ENCODE assay signal across 11 cellular contexts in genomic region chr20:50415031-50415515, GRCh38.
DNase-seq lines count a peak whose midpoint lies in the region; ATAC-seq and TF ChIP-seq lines count a peak whose summit lies in the region.
"Had no signal": no experiment of that assay in that cellular context is flagged by ENCODE, and none has a peak within 500 bp of the region (broad histone marks: within the 10 kb centered on the region; RNA-seq: fewer than 3 reads in every experiment).

No MANE protein-coding gene starts in this region.

- no peak for DNase-seq in GM23338 (ENCODE audit: low spot score)
- no peak for DNase-seq in MCF 10A (ENCODE audit: unreplicated experiment)
- DNase-seq in left lung, result peak in 1 of 2 donors; percentile 68
- DNase-seq in spleen, result no peak
- no peak for DNase-seq in cerebellum (ENCODE audit: low spot score)
- no peak for DNase-seq in lower leg skin (ENCODE audit: low spot score in 2 of 2)
- DNase-seq: activated CD4-positive, alpha-beta T cell treated with anti-CD3 and anti-CD28 coated beads, Interleukin-2, amount 50 U/mL, for 4 hours; NCI-H187 treated with DMSO at 0.1 percent for 48 hours had no signal

- H4K20me1 ChIP-seq in GM23338 (replicated peaks; ENCODE audit: insufficient read depth), result no peaks in the 10 kb centered on the region

- H3K9me3 ChIP-seq in left lung (peaks cover 0 to 2% of the 10 kb centered on the region in 2 donors), spleen (peaks cover 0 to 14% (median 0%) of the 10 kb centered on the region in 8 donors)

- no peak overlapping the region for H3K4me3 ChIP-seq in GM23338
- H3K4me3 ChIP-seq in left lung, result no peak overlapping the region
- H3K4me3 ChIP-seq in spleen, result no peak overlapping the region
- H3K4me3 ChIP-seq in lower leg skin (ENCODE audit: low read depth, poor library complexity, severe bottlenecking), result no peak overlapping the region

- H3K9me3 Mint-ChIP-seq in GM23338 (peaks cover 23% of the 10 kb centered on the region), MCF 10A (ENCODE audit: unreplicated experiment) (no peaks in the 10 kb centered on the region)

- H3K79me2 ChIP-seq in GM23338 (replicated peaks; ENCODE audit: insufficient read depth), result no peaks in the 10 kb centered on the region

- H3K9me2 ChIP-seq in GM23338 (ENCODE audit: insufficient read depth), result no peaks in the 10 kb centered on the region

- POLR2A ChIA-PET in MCF 10A (lab: Yijun Ruan, JAX), result interaction anchor here (0.6 to 4.1 kb wide), 20 partner anchors 9 to 364 kb away, joined by 3 to 21 read pairs (median 4); partner anchors contain the start of gene UBE2V1

- CTCF ChIA-PET in MCF 10A (lab: Yijun Ruan, JAX), result interaction anchor here (0.6 to 3.1 kb wide), 9 partner anchors 15 to 224 kb away, joined by 3 to 12 read pairs (median 4); partner anchors contain the start of gene CEBPB

- no peaks in the 10 kb centered on the region for H3K27me3 ChIP-seq in GM23338 (ENCODE audit: insufficient read depth)
- H3K27me3 ChIP-seq in left lung, result no peaks in the 10 kb centered on the region
- no peaks in the 10 kb centered on the region for H3K27me3 ChIP-seq in spleen (replicated peaks in 1 of 7)

- H3K4me3 Mint-ChIP-seq in GM23338 (no peak overlapping the region), MCF 10A (ENCODE audit: unreplicated experiment) (no peak overlapping the region)

- TSS peak; percentile 60 for BruUV-seq in MCF 10A (replicated peaks; lab: Mats Ljungman, UMichigan)

- TF ChIP-seq POLR2A in spleen (IDR thresholded peaks at IDR 0.05) (no peak), lower leg skin (IDR thresholded peaks at IDR 0.05) (no peak)

- H3K36me3 Mint-ChIP-seq in GM23338 (ENCODE audit: low read depth) (peaks cover 10% of the 10 kb centered on the region; the same call in 2 of the 3 replicates), MCF 10A (ENCODE audit: insufficient read depth, unreplicated experiment) (peaks cover 24% of the 10 kb centered on the region)

- H3K36me3 ChIP-seq in GM23338 (ENCODE audit: insufficient read depth), result no peaks in the 10 kb centered on the region
- no peaks in the 10 kb centered on the region for H3K36me3 ChIP-seq in left lung
- no peaks in the 10 kb centered on the region for H3K36me3 ChIP-seq in spleen

- H3F3A ChIP-seq in GM23338 (replicated peaks; ENCODE audit: low read depth), result no peaks in the 10 kb centered on the region

- 62 to 79% (median 74%) methylated on average over 5 of the region's 5 CpGs for WGBS in spleen, 5 donors
- WGBS in lower leg skin, 2 donors, result 32 to 49% methylated on average over 5 of the region's 5 CpGs

- intact Hi-C loops in MCF 10A (cut with micrococcal nuclease) (loop anchor here (5.0 kb wide), 1 partner anchor 37 kb away; no protein-coding TSS in a partner anchor), left lung (cut with DNase I) (no loop called here), spleen (cut with DNase I; ENCODE audit: low total_unique reads) (no loop called here), lower leg skin (cut with DNase I; ENCODE audit: low total_unique reads) (no loop called here)

- ATAC-seq in GM23338, result no peak
- peak; percentile 77 for ATAC-seq in left lung
- no peak for ATAC-seq in HG02678 (IDR thresholded peaks at IDR 0.05; ENCODE audit: unreplicated experiment)
- ATAC-seq in HG02973 (IDR thresholded peaks at IDR 0.05; ENCODE audit: unreplicated experiment), result no peak

- no peak overlapping the region; the same call in 1 of the 2 replicates for H3K4me2 ChIP-seq in GM23338

- H3K27ac ChIP-seq in GM23338 (ENCODE audit: low read depth), result no peak overlapping the region
- H3K27ac ChIP-seq in left lung, result peak overlapping the region; percentile 87 to 93
- peak overlapping the region; percentile 27 to 92 (median 83) for H3K27ac ChIP-seq in spleen
- H3K27ac ChIP-seq: HL-60 had no signal

- TF ChIP-seq CTCF in GM23338 (conservative IDR thresholded peaks at IDR 0.05; ENCODE audit: low read depth in 2 of 2), result no peak
- TF ChIP-seq CTCF in MCF 10A (IDR thresholded peaks at IDR 0.05; ENCODE audit: unreplicated experiment), result no peak
- no peak for TF ChIP-seq CTCF in left lung (IDR thresholded peaks at IDR 0.05)
- no peak for TF ChIP-seq CTCF in spleen (IDR thresholded peaks at IDR 0.05 in 8 of 11, conservative IDR thresholded peaks at IDR 0.05 in 3 of 11)
- TF ChIP-seq CTCF in lower leg skin (IDR thresholded peaks at IDR 0.05), result no peak

- H2AFZ ChIP-seq in GM23338, result peak overlapping the region; percentile 84; the same call in 1 of the 2 replicates

- H3K27ac Mint-ChIP-seq in GM23338 (no peak overlapping the region), MCF 10A (ENCODE audit: low read depth, unreplicated experiment) (peak overlapping the region; percentile 96)

- H3K4me1 ChIP-seq in GM23338 (ENCODE audit: insufficient read depth), result peaks cover 11% of the 10 kb centered on the region
- peaks cover 23 to 84% of the 10 kb centered on the region in 2 donors for H3K4me1 ChIP-seq in left lung
- peaks cover 0 to 43% (median 19%) of the 10 kb centered on the region in 6 donors for H3K4me1 ChIP-seq in spleen

- H3K27me3 Mint-ChIP-seq in GM23338 (ENCODE audit: insufficient read depth, low read depth, poor library complexity) (peaks cover 9% of the 10 kb centered on the region), MCF 10A (ENCODE audit: insufficient read depth, unreplicated experiment) (no peaks in the 10 kb centered on the region)

- H3K4me1 Mint-ChIP-seq in GM23338, result peaks cover 22% of the 10 kb centered on the region
- peaks cover 43% of the 10 kb centered on the region for H3K4me1 Mint-ChIP-seq in MCF 10A (ENCODE audit: insufficient read depth, unreplicated experiment)

TF ChIP-seq in GM23338, 12 proteins besides CTCF, POLR2A, EP300 and RAD21 (continues in another document):
- TF ChIP-seq STAT1 (IDR thresholded peaks at IDR 0.05; ENCODE audit: unreplicated experiment) (no peak), REST (IDR thresholded peaks at IDR 0.05; ENCODE audit: unreplicated experiment) (no peak), EZH2phosphoT487 (IDR thresholded peaks at IDR 0.05; ENCODE audit: unreplicated experiment) (no peak), ZNF331 (CRISPR knock-in tag; IDR thresholded peaks at IDR 0.05; ENCODE audit: low read depth) (no peak), NANOG (IDR thresholded peaks at IDR 0.05; ENCODE audit: borderline replicate concordance) (no peak), ETS1 (IDR thresholded peaks at IDR 0.05) (no peak), JUNB (IDR thresholded peaks at IDR 0.05; ENCODE audit: unreplicated experiment) (no peak), EZH2 (IDR thresholded peaks at IDR 0.05; ENCODE audit: low read depth, unreplicated experiment) (no peak)
